In the genomic region with DNA sequence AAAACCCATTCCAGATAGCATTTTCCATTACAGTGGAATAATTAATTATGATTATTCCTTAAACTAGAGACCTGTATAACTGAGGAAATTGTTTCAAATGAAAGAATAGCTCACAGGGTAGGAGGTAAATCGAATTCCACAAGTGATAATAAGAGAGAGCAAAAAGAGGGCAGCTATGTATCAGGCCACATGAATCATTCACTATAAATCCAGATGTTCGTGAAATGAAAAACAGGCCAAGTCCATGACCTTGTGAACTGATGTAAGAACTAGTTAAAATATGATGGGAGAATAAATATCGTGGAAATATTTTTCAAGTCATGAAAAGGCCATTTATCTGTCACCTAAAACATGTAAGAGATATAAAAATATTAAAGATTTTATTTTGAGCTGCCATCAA, we compare ENCODE assay signal across 23 cellular contexts.
"Had no signal": no experiment of that assay in that cellular context is flagged by ENCODE, and none has a peak within 500 bp of the region (broad histone marks: within the 10 kb centered on the region; RNA-seq: fewer than 3 reads in every experiment).

No MANE protein-coding gene starts in this region.

- H3K4me3 Mint-ChIP-seq: activated B cell treated with CpG ODN at 0.5 μM for 24 hours; activated CD8-positive, alpha-beta memory T cell treated with anti-CD3 and anti-CD28 coated beads, Interleukin-2, amount 10 ng/mL, durations not matched to agents 7 days and 5 days; activated CD8-positive, alpha-beta T cell treated with anti-CD3 and anti-CD28 coated beads for 36 hours; activated naive CD4-positive, alpha-beta T cell treated with anti-CD3 and anti-CD28 coated beads, Interleukin-2, amount 50 U/mL, for 24 hours; activated naive CD8-positive, alpha-beta T cell treated with anti-CD3 and anti-CD28 coated beads, Interleukin-2, amount 50 U/mL, for 24 hours; central memory CD8-positive, alpha-beta T cell; dendritic cell treated with granulocyte-macrophage colony-stimulating factor and Interleukin-4, amounts not matched to agents 40 ng/mL and 50 ng/mL, for 4 days; endodermal cell; nephron; T-helper 2 cell treated with Interferon-gamma antibody and Interleukin-4, amounts not matched to agents 5 μg/mL and 100 μg/mL, for 36 hours had no signal

- H3K4me3 ChIP-seq: heart left ventricle, left lung, spleen, suprapubic skin, tibial artery, upper lobe of right lung had no signal

- H3K36me3 ChIP-seq: heart left ventricle, left lung, spleen, suprapubic skin, tibial artery, upper lobe of right lung had no signal

- ATAC-seq: activated CD8-positive, alpha-beta memory T cell treated with anti-CD3 and anti-CD28 coated beads, Interleukin-2, amount 10 ng/mL, durations not matched to agents 7 days and 5 days; activated CD8-positive, alpha-beta T cell treated with anti-CD3 and anti-CD28 coated beads for 36 hours; activated naive CD8-positive, alpha-beta T cell treated with anti-CD3 and anti-CD28 coated beads, Interleukin-2, amount 50 U/mL, for 24 hours; esophagus mucosa; left lung; right cardiac atrium; upper lobe of right lung had no signal

- H3K9me3 ChIP-seq: heart left ventricle, left lung, suprapubic skin, tibial artery, upper lobe of right lung had no signal

- H3K4me1 ChIP-seq: heart left ventricle, left lung, spleen, suprapubic skin, tibial artery, upper lobe of right lung had no signal

- H3K27ac Mint-ChIP-seq: activated B cell treated with CpG ODN at 0.5 μM for 24 hours; activated CD8-positive, alpha-beta memory T cell treated with anti-CD3 and anti-CD28 coated beads, Interleukin-2, amount 10 ng/mL, durations not matched to agents 7 days and 5 days; activated CD8-positive, alpha-beta T cell treated with anti-CD3 and anti-CD28 coated beads for 36 hours; activated naive CD4-positive, alpha-beta T cell treated with anti-CD3 and anti-CD28 coated beads, Interleukin-2, amount 50 U/mL, for 24 hours; activated naive CD8-positive, alpha-beta T cell treated with anti-CD3 and anti-CD28 coated beads, Interleukin-2, amount 50 U/mL, for 24 hours; activated T-helper 2 cell treated with anti-CD3 and anti-CD28 coated beads, Interferon-gamma antibody, Interleukin-2, Interleukin-4, amounts not matched to agents 10 μg/mL and 5 μg/mL and 100 μg/mL, durations not matched to agents 14 hours and 24 hours and 36 hours; dendritic cell treated with granulocyte-macrophage colony-stimulating factor and Interleukin-4, amounts not matched to agents 40 ng/mL and 50 ng/mL, for 4 days; endodermal cell; nephron; T-helper 2 cell treated with Interferon-gamma antibody and Interleukin-4, amounts not matched to agents 5 μg/mL and 100 μg/mL, for 36 hours had no signal

- H3K27ac ChIP-seq: heart left ventricle, left lung, spleen, suprapubic skin, tibial artery, upper lobe of right lung had no signal

- H3K27me3 ChIP-seq: heart left ventricle, left lung, spleen, suprapubic skin, tibial artery, upper lobe of right lung had no signal

- DNase-seq: activated B cell treated with CpG ODN at 0.5 μM for 24 hours; activated CD4-positive, alpha-beta T cell treated with anti-CD3 and anti-CD28 coated beads, Interleukin-2, amount 50 U/mL, for 1 hour; activated CD8-positive, alpha-beta memory T cell treated with anti-CD3 and anti-CD28 coated beads, Interleukin-2, amount 10 ng/mL, durations not matched to agents 7 days and 5 days; activated CD8-positive, alpha-beta T cell treated with anti-CD3 and anti-CD28 coated beads for 36 hours; activated naive CD8-positive, alpha-beta T cell treated with anti-CD3 and anti-CD28 coated beads, Interleukin-2, amount 50 U/mL, for 24 hours; activated T-cell treated with anti-CD3 and anti-CD28 coated beads, Interleukin-2, amount 50 U/mL, for 48 hours; endodermal cell; heart left ventricle; left lung; posterior cingulate gyrus; right cardiac atrium; spleen; stimulated activated naive CD4-positive, alpha-beta T cell; tibial artery; upper lobe of right lung had no signal

- H3K9me3 Mint-ChIP-seq: activated B cell treated with CpG ODN at 0.5 μM for 24 hours; activated CD8-positive, alpha-beta T cell treated with anti-CD3 and anti-CD28 coated beads for 36 hours; activated naive CD4-positive, alpha-beta T cell treated with anti-CD3 and anti-CD28 coated beads, Interleukin-2, amount 50 U/mL, for 24 hours; activated naive CD8-positive, alpha-beta T cell treated with anti-CD3 and anti-CD28 coated beads, Interleukin-2, amount 50 U/mL, for 24 hours; activated T-helper 2 cell treated with anti-CD3 and anti-CD28 coated beads, Interferon-gamma antibody, Interleukin-2, Interleukin-4, amounts not matched to agents 10 μg/mL and 5 μg/mL and 100 μg/mL, durations not matched to agents 14 hours and 24 hours and 36 hours; central memory CD8-positive, alpha-beta T cell; dendritic cell treated with granulocyte-macrophage colony-stimulating factor and Interleukin-4, amounts not matched to agents 40 ng/mL and 50 ng/mL, for 4 days; T-helper 2 cell treated with Interferon-gamma antibody and Interleukin-4, amounts not matched to agents 5 μg/mL and 100 μg/mL, for 36 hours had no signal

- H3K27me3 Mint-ChIP-seq: activated CD8-positive, alpha-beta T cell treated with anti-CD3 and anti-CD28 coated beads for 36 hours; dendritic cell treated with granulocyte-macrophage colony-stimulating factor and Interleukin-4, amounts not matched to agents 40 ng/mL and 50 ng/mL, for 4 days had no signal

- H3K4me1 Mint-ChIP-seq: activated B cell treated with CpG ODN at 0.5 μM for 24 hours; activated CD8-positive, alpha-beta memory T cell treated with anti-CD3 and anti-CD28 coated beads, Interleukin-2, amount 10 ng/mL, durations not matched to agents 7 days and 5 days; activated naive CD4-positive, alpha-beta T cell treated with anti-CD3 and anti-CD28 coated beads, Interleukin-2, amount 50 U/mL, for 24 hours; activated naive CD8-positive, alpha-beta T cell treated with anti-CD3 and anti-CD28 coated beads, Interleukin-2, amount 50 U/mL, for 24 hours; endodermal cell had no signal

- H3K36me3 Mint-ChIP-seq: activated CD8-positive, alpha-beta memory T cell treated with anti-CD3 and anti-CD28 coated beads, Interleukin-2, amount 10 ng/mL, durations not matched to agents 7 days and 5 days; activated naive CD4-positive, alpha-beta T cell treated with anti-CD3 and anti-CD28 coated beads, Interleukin-2, amount 50 U/mL, for 24 hours had no signal
